8 cellular contexts compared by ENCODE assay signal in the genomic region with DNA sequence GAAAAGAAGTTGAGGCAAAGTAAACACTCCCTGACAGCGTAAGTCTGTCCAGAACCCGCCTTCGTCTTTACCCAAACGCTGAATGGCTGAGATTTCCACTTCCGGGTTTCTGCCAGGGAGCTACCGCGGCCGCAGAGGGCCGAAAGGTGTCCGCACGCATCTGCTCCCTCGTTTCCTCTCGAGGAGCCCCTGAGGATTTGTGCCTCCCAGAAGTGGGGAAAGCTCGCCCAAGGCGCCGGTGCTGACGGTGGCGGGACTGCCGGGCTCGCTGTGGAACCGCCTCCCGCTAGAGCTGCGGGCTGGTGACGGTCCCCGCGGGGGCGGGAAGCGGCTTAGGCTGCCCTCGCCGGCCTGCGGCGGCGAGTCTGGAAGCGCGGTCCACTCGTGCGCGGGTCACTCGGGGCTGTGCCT.
DNase-seq lines count a peak whose midpoint lies in the region; ATAC-seq, FAIRE-seq and TF ChIP-seq lines count a peak whose summit lies in the region.

No MANE protein-coding gene starts in this region.

- no peaks in the 10 kb centered on the region for H3K36me3 ChIP-seq in bronchial epithelial cell (ENCODE audit: control insufficient read depth, insufficient read depth, low read length)

- no peak for TF ChIP-seq CTCF in bronchial epithelial cell (IDR thresholded peaks at IDR 0.05; ENCODE audit: insufficient read depth, low read length, severe bottlenecking)

- FAIRE-seq in bronchial epithelial cell (lab: Jason Lieb, UNC) = no peak

- no peak for ATAC-seq in HG02763 (IDR thresholded peaks at IDR 0.05; ENCODE audit: unreplicated experiment)

- DNase-seq in activated CD4-positive, alpha-beta T cell treated with anti-CD3 and anti-CD28 coated beads for 1 hour = peak; percentile 13
- no peak for DNase-seq in activated CD4-positive, alpha-beta T cell treated with anti-CD3 and anti-CD28 coated beads, Interleukin-2, amount 50 U/mL, for 1 hour
- peak; percentile 5 for DNase-seq in NCI-H2171 treated with DMSO at 0.1 percent for 48 hours (lab: John Stamatoyannopoulos, UW)
- peak; percentile 3 for DNase-seq in bronchial epithelial cell (ENCODE audit: low read depth)
- DNase-seq in retina = peak; percentile 13
- no peak for DNase-seq in GOT3 (lab: John Stamatoyannopoulos, UW)
- no peak for DNase-seq in islet precursor cell

- peak overlapping the region; percentile 15 for H3K4me3 ChIP-seq in bronchial epithelial cell (ENCODE audit: low read depth, low read length)

- no peaks in the 10 kb centered on the region for H3K27me3 ChIP-seq in bronchial epithelial cell (ENCODE audit: control insufficient read depth, insufficient read depth, low read length)

Comparison
In these comparisons a context has a peak if more than half of its experiments do, and no peak if none do; other contexts are left out.
1. DNase-seq: peak in activated CD4-positive, alpha-beta T cell treated with anti-CD3 and anti-CD28 coated beads for 1 hour (single experiment), NCI-H2171 treated with DMSO at 0.1 percent for 48 hours (single experiment), bronchial epithelial cell (single experiment) and retina (single experiment); none in activated CD4-positive, alpha-beta T cell treated with anti-CD3 and anti-CD28 coated beads, Interleukin-2, amount 50 U/mL, for 1 hour (single experiment), GOT3 (single experiment) and islet precursor cell (single experiment).